In genomic region chr19:16978839-16979802, GRCh38 we compare ENCODE assay signal across 29 cellular contexts.
"Had no signal": no experiment of that assay in that cellular context is flagged by ENCODE, and none has a peak within 500 bp of the region (broad histone marks: within the 10 kb centered on the region; RNA-seq: fewer than 3 reads in every experiment).

No MANE protein-coding gene starts in this region.

- H3K4me3 Mint-ChIP-seq: immature natural killer cell; mesothelial cell of epicardium; natural killer cell treated with Interleukin-12 subunit alpha and Interleukin-12 subunit beta and Interleukin-15 and Interleukin-18, amount 100 ng/mL, for 72 hours; stimulated activated naive B cell treated with anti-CD40 and anti-IgM and Interleukin-4, amounts not matched to agents 10 μg/mL and 1 μg/mL and 100 μg/mL, for 72 hours had no signal

- FAIRE-seq: islet of Langerhans, kidney had no signal

- ATAC-seq: left colon; left lung; lower lobe of right lung; right cardiac atrium; sciatic nerve; stimulated activated naive B cell treated with anti-CD40 and anti-IgM and Interleukin-4, amounts not matched to agents 10 μg/mL and 1 μg/mL and 100 μg/mL, for 72 hours; stimulated activated naive CD8-positive, alpha-beta T cell treated with anti-CD3 and anti-CD28 coated beads, Interleukin-15, Interleukin-2, amounts not matched to agents 100 U/mL and 50 U/mL, for 24 hours had no signal

- DNase-seq: hypothalamus; immature natural killer cell; kidney; left colon; left lung; lower lobe of right lung; mammary epithelial cell; mesendoderm; naive B cell; retina; right cardiac atrium; stimulated activated CD4-positive, alpha-beta T cell treated with anti-CD3 and anti-CD28 coated beads, Interleukin-12 subunit alpha, Interleukin-12 subunit beta, amount 100 ng/mL, for 4 hours; stimulated activated CD4-positive, alpha-beta T cell treated with anti-CD3 and anti-CD28 coated beads, Interleukin-15, amount 100 ng/mL, for 24 hours; stimulated activated CD4-positive, alpha-beta T cell treated with anti-CD3 and anti-CD28 coated beads, Interleukin-2, amount 100 ng/mL, for 24 hours; stimulated activated CD4-positive, alpha-beta T cell treated with anti-CD3 and anti-CD28 coated beads, Interleukin-4, amount 100 ng/mL, for 1 hour; stimulated activated naive B cell treated with anti-CD40 and anti-IgM and Interleukin-4, amounts not matched to agents 10 μg/mL and 1 μg/mL and 100 μg/mL, for 72 hours; stimulated activated naive CD8-positive, alpha-beta T cell treated with anti-CD3 and anti-CD28 coated beads, Interleukin-15, Interleukin-2, amounts not matched to agents 100 U/mL and 50 U/mL, for 24 hours; stomach; testis; thyroid gland; transverse colon; upper lobe of left lung had no signal

- H3K9me3 ChIP-seq: left lung, lower lobe of right lung, prostate gland, testis, thyroid gland, transverse colon, upper lobe of left lung had no signal

- H3K27me3 ChIP-seq: left lung, ovary, testis, thyroid gland, transverse colon, upper lobe of left lung had no signal

- H3K27ac Mint-ChIP-seq: immature natural killer cell; mesothelial cell of epicardium; natural killer cell treated with Interleukin-12 subunit alpha and Interleukin-12 subunit beta and Interleukin-15 and Interleukin-18, amount 100 ng/mL, for 72 hours; stimulated activated naive B cell treated with anti-CD40 and anti-IgM and Interleukin-4, amounts not matched to agents 10 μg/mL and 1 μg/mL and 100 μg/mL, for 72 hours had no signal

- H3K27ac ChIP-seq: left lung, lower lobe of right lung, ovary, prostate gland, skin epidermis, stomach, testis, thyroid gland, transverse colon, upper lobe of left lung had no signal

- H3K4me1 ChIP-seq: left lung, lower lobe of right lung, prostate gland, stomach, testis, thyroid gland, transverse colon, upper lobe of left lung had no signal

- H3K36me3 ChIP-seq: left lung, ovary, prostate gland, stomach, thyroid gland, transverse colon had no signal

- H3K4me3 ChIP-seq: left lung, lower lobe of right lung, ovary, prostate gland, skin epidermis, stomach, testis, thyroid gland, transverse colon, upper lobe of left lung had no signal

- H3K4me1 Mint-ChIP-seq: immature natural killer cell; mesothelial cell of epicardium; naive B cell; stimulated activated naive B cell treated with anti-CD40 and anti-IgM and Interleukin-4, amounts not matched to agents 10 μg/mL and 1 μg/mL and 100 μg/mL, for 72 hours had no signal
